Comparison of ENCODE assay signal across 8 cellular contexts in genomic region chr10:61896854-61897661, GRCh38. TPM values are rescaled to one million over a fixed set of nuclear protein-coding genes. Genes with fewer than 3 reads are reported as not detected.
DNase-seq lines count a peak whose midpoint lies in the region; ATAC-seq and TF ChIP-seq lines count a peak whose summit lies in the region.

No MANE protein-coding gene starts in this region.

- CTCF ChIA-PET in HCT116 (lab: Charles Lee) = interaction anchor here (0.6 to 2.3 kb wide), 15 partner anchors 9 to 668 kb away, joined by 3 to 16 read pairs (median 5); no protein-coding TSS in a partner anchor

- RAD21 ChIA-PET in HCT116 (lab: Charles Lee; ENCODE audit: low non-redundant PET in 1 of 2, low total read pairs in 2 of 2, uncharacterized antibody in 2 of 2, unreplicated experiment in 2 of 2) = interaction anchor here (0.7 to 1.1 kb wide), 2 partner anchors 53 to 153 kb away, joined by 3 read pairs; no protein-coding TSS in a partner anchor

- BruUV-seq in HCT116 (replicated peaks; lab: Mats Ljungman, UMichigan) = no TSS peak

- H3K4me1 ChIP-seq in HCT116 (ENCODE audit: control insufficient read depth in 1 of 2, insufficient read depth in 2 of 2, low read length in 2 of 2) = peaks cover 15 to 31% of the 10 kb centered on the region in 2 experiments
- peaks cover 0 to 18% (median 0%) of the 10 kb centered on the region in 4 donors for H3K4me1 ChIP-seq in right lobe of liver

- TF ChIP-seq CTCF in HCT116 (IDR thresholded peaks at IDR 0.05 in 2 of 3, conservative IDR thresholded peaks at IDR 0.05 in 1 of 3; ENCODE audit: borderline replicate concordance in 1 of 3, insufficient read depth in 1 of 3, low read depth in 2 of 3, low read length in 2 of 3) = peak; percentile 50 to 70 (median 69); a peak in 5 of 6 replicates
- TF ChIP-seq CTCF in dorsolateral prefrontal cortex (IDR thresholded peaks at IDR 0.05 in 54 of 56, conservative IDR thresholded peaks at IDR 0.05 in 2 of 56; ENCODE audit: low read depth in 1 of 56, partially characterized antibody in 56 of 56) = peak; percentile 34 to 80 (median 70)
- TF ChIP-seq CTCF in right lobe of liver (IDR thresholded peaks at IDR 0.05) = peak; percentile 68 to 78 (median 74)

- POLR2A ChIA-PET in HCT116 (lab: Charles Lee) = interaction anchor here (0.8 kb wide), 1 partner anchor 10 kb away, joined by 3 read pairs; no protein-coding TSS in a partner anchor

- H3K27ac ChIP-seq in HCT116 (ENCODE audit: low read depth, low read length) = peak overlapping the region; percentile 43; the same call in 1 of the 2 replicates
- H3K27ac ChIP-seq in dorsolateral prefrontal cortex = peak overlapping the region in 47 of 59 donors; percentile 8 to 96 (median 61)
- peak overlapping the region; percentile 48 to 61 (median 60) for H3K27ac ChIP-seq in right lobe of liver

- TF ChIP-seq POLR2A in HCT116 (IDR thresholded peaks at IDR 0.05; ENCODE audit: borderline replicate concordance, extremely low read depth, insufficient read depth, insufficient read length) = no peak
- peak; percentile 33 for TF ChIP-seq POLR2A in right lobe of liver (IDR thresholded peaks at IDR 0.05)

- no peaks in the 10 kb centered on the region for H4K20me1 ChIP-seq in HCT116 (ENCODE audit: insufficient read depth)

- peak overlapping the region in 1 of 2 experiments; percentile 18; a peak in 1 of 4 replicates for H3K4me3 ChIP-seq in HCT116 (replicated peaks in 1 of 2; ENCODE audit: low read depth in 1 of 2, low read length in 2 of 2)
- peak overlapping the region; percentile 22 to 76 (median 58) for H3K4me3 ChIP-seq in dorsolateral prefrontal cortex
- H3K4me3 ChIP-seq in right lobe of liver = peak overlapping the region; percentile 25 to 58 (median 55)

- intact Hi-C loops in HCT116 (cut with micrococcal nuclease) (no loop called here), dorsolateral prefrontal cortex (cut with DNase I) (loop anchor here in 1 of 2 donors (5.0 to 10.0 kb wide), 2 partner anchors 142 to 345 kb away; no protein-coding TSS in a partner anchor), right lobe of liver (cut with DNase I) (no loop called here)

- TF ChIP-seq RAD21 in HCT116 (IDR thresholded peaks at IDR 0.05; ENCODE audit: low read depth) = peak; percentile 53

- DNase-seq in NCI-H510A treated with DMSO at 0.1 percent for 48 hours (lab: John Stamatoyannopoulos, UW) (peak; percentile 7), NCI-H510A (lab: John Stamatoyannopoulos, UW) (no peak), HCT116 (ENCODE audit: low read depth, low spot score) (peak; percentile 80), LoVo (ENCODE audit: low spot score) (peak; percentile 64), dorsolateral prefrontal cortex (peak in 7 of 10 donors; percentile 26 to 59 (median 48)), right lobe of liver (peak; percentile 60 to 75 (median 75))
- peak in 2 of 3 experiments; percentile 37 to 57 for DNase-seq in stimulated activated CD4-positive, alpha-beta T cell treated with anti-CD3 and anti-CD28 coated beads, TNF-alpha, amount 100 ng/mL, for 24 hours (ENCODE audit: low read depth in 3 of 3)

- no peaks in the 10 kb centered on the region for H3K36me3 ChIP-seq in HCT116 (ENCODE audit: control insufficient read depth in 1 of 2, insufficient read depth in 2 of 2, low read length in 2 of 2)
- no peaks in the 10 kb centered on the region for H3K36me3 ChIP-seq in right lobe of liver

- H3K9ac ChIP-seq in HCT116 (ENCODE audit: low read length) = peak overlapping the region; percentile 19; the same call in 1 of the 2 replicates

- no peaks in the 10 kb centered on the region for H3K9me3 ChIP-seq in HCT116 (ENCODE audit: control insufficient read depth in 1 of 2, insufficient read depth in 1 of 2, low read depth in 1 of 2, low read length in 2 of 2)
- H3K9me3 ChIP-seq in right lobe of liver = no peaks in the 10 kb centered on the region

- peak overlapping the region; percentile 94 for H3K4me2 ChIP-seq in HCT116 (ENCODE audit: low read length)

- ATAC-seq in HCT116 (peak; percentile 79), right lobe of liver (peak; percentile 77 to 89 (median 83))
- peak; percentile 66 to 72 for ATAC-seq in activated CD4-positive, CD25-positive, alpha-beta regulatory T cell treated with anti-CD3 and anti-CD28 coated beads, Interleukin-2, amount 50 U/mL, for 24 hours

- H2AFZ ChIP-seq in HCT116 (ENCODE audit: low read depth, low read length, poor library complexity, severe bottlenecking) = peak overlapping the region; percentile 99

- H3K9me2 ChIP-seq in HCT116 (ENCODE audit: insufficient read depth) = no peaks in the 10 kb centered on the region

- WGBS in right lobe of liver (ENCODE audit: insufficient coverage, low coverage, low lambda C conversion rate, missing lambda C conversion rate) = 5% methylated on average over 17 of the region's 32 CpGs

- H3K27me3 ChIP-seq in HCT116 (ENCODE audit: insufficient read depth, low read length) (no peaks in the 10 kb centered on the region), dorsolateral prefrontal cortex (no peaks in the 10 kb centered on the region), right lobe of liver (no peaks in the 10 kb centered on the region)

- H3K79me2 ChIP-seq in HCT116 (ENCODE audit: insufficient read depth, low read length) = no peaks in the 10 kb centered on the region

TF ChIP-seq in HCT116, 20 proteins besides CTCF, POLR2A, EP300 and RAD21:
- TF ChIP-seq EGR1 (IDR thresholded peaks at IDR 0.05; ENCODE audit: low read depth) (peak; percentile 54; the same call in 1 of the 2 replicates), EZH2phosphoT487 (IDR thresholded peaks at IDR 0.05; ENCODE audit: borderline replicate concordance) (no peak), CBX3 (IDR thresholded peaks at IDR 0.05; ENCODE audit: low read depth) (peak; percentile 45; the same call in 1 of the 2 replicates)

RNA-seq across cellular contexts. Expression of gene ARID5B, which starts 4.4 kb away (rescaled TPM):
- total RNA-seq in HCT116 (2021; ENCODE audit: unreplicated experiment) = 4.7 TPM
- polyA plus RNA-seq in HCT116 (2012) = 0.59 and 0.91 TPM in 2 replicates
- 10 to 100 TPM; 24.8 to 70.5 (median 48.1) TPM for total RNA-seq in dorsolateral prefrontal cortex
- total RNA-seq in right lobe of liver = 10 to 100 TPM in 1 of 6 experiments, 1 to 10 TPM in 5; 2.7 to 10.5 (median 5.3) TPM
